In the genomic region with DNA sequence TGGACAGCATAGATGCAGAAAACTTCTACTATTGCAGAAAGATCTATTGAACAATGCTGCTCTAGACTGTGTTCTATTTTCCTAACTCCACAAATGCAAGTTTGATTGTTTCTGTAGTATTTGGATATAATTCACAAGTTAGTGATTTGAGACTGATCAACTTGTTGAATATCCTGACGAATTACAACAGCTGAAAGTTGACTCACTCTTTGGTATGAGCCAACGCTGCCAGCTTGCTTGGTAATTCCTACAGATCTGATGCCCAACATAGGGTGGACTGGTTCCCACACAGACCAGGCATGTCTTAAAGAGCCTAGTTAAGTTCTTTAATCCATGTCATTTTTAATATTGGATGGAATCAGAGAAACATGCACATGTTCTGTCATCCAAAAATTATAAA, we compare ENCODE assay signal across 20 cellular contexts.
"Had no signal": no experiment of that assay in that cellular context is flagged by ENCODE, and none has a peak within 500 bp of the region (broad histone marks: within the 10 kb centered on the region; RNA-seq: fewer than 3 reads in every experiment).

No MANE protein-coding gene starts in this region.

- ATAC-seq: activated CD4-positive, CD25-positive, alpha-beta regulatory T cell treated with anti-CD3 and anti-CD28 coated beads, Interleukin-2, amount 50 U/mL, for 24 hours; gastroesophageal sphincter; heart right ventricle; left colon; naive thymus-derived CD8-positive, alpha-beta T cell; pancreas; right cardiac atrium; T-cell had no signal

- H3K4me3 ChIP-seq: dorsolateral prefrontal cortex, esophagus squamous epithelium, gastroesophageal sphincter, heart right ventricle, lung, pancreas, tibial nerve, uterus had no signal

- H3K9me3 ChIP-seq: esophagus squamous epithelium, gastroesophageal sphincter, heart right ventricle, pancreas, tibial nerve, uterus had no signal

- H3K4me1 ChIP-seq: esophagus squamous epithelium, gastroesophageal sphincter, pancreas, tibial nerve, uterus had no signal

- FAIRE-seq: astrocyte, pancreas, small intestine had no signal

- DNase-seq: activated naive CD4-positive, alpha-beta T cell treated with anti-CD3 and anti-CD28 coated beads, Interleukin-2, amount 10 ng/mL, durations not matched to agents 7 days and 5 days; activated T-cell treated with anti-CD3 and anti-CD28 coated beads, Interleukin-2, amount 50 U/mL, for 1 hour; dorsolateral prefrontal cortex; esophagus squamous epithelium; heart right ventricle; left colon; naive thymus-derived CD8-positive, alpha-beta T cell; pancreas; small intestine; stimulated activated CD4-positive, alpha-beta T cell treated with anti-CD3 and anti-CD28 coated beads, Interleukin-4, amount 100 ng/mL, for 24 hours; stimulated activated naive CD4-positive, alpha-beta T cell; T-cell; T-helper 9 cell; uterus had no signal

- H3K27ac ChIP-seq: dorsolateral prefrontal cortex, esophagus squamous epithelium, gastroesophageal sphincter, heart right ventricle, pancreas, tibial nerve, uterus had no signal

- H3K36me3 ChIP-seq: esophagus squamous epithelium, gastroesophageal sphincter, heart right ventricle, pancreas, tibial nerve, uterus had no signal
